In the genomic region with DNA sequence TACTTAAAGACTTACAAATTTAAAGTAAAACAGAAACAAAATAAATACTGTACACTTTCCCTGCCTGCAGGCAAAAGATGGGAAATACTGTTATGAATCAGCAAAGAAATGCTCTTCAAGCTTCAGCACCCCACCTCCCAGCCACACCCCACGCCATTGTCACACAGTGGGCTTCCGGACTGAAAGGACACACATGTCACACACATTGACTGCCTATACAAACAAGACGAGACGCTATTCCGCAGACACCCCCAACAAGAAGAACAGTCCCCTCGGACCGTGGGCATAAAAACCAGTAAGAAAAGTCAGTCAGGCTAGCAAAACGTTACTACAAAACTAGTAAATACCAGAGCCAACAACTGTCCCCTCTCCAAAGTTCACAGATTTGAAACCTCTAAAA, we compare ENCODE assay signal across 8 cellular contexts. TPM values are rescaled to one million over a fixed set of nuclear protein-coding genes. Genes with fewer than 3 reads are reported as not detected.
DNase-seq lines count a peak whose midpoint lies in the region; ATAC-seq lines count a peak whose summit lies in the region.

No MANE protein-coding gene starts in this region.

- no peak overlapping the region for H3K27ac ChIP-seq in SJCRH30

- H3K9me3 Mint-ChIP-seq in IgD-negative memory B cell, result no peaks in the 10 kb centered on the region

- no peaks in the 10 kb centered on the region for H3K36me3 ChIP-seq in HAP-1 (replicated peaks)
- no peaks in the 10 kb centered on the region for H3K36me3 ChIP-seq in SJCRH30

- H3K4me1 Mint-ChIP-seq in IgD-negative memory B cell, result peaks cover 34 to 35% (median 34%) of the 10 kb centered on the region in 3 donors

- H3K4me1 ChIP-seq in HAP-1 (no peaks in the 10 kb centered on the region), SJCRH30 (no peaks in the 10 kb centered on the region)

- H3K4me3 ChIP-seq in HAP-1 (no peak overlapping the region), SJCRH30 (no peak overlapping the region)

- DNase-seq in dermis blood vessel endothelial cell, result peak; percentile 31
- DNase-seq in HAP-1 (ENCODE audit: low spot score in 2 of 2), result no peak
- no peak for DNase-seq in SJCRH30
- no peak for DNase-seq in NCI-H2171 (lab: John Stamatoyannopoulos, UW)
- DNase-seq in hippocampal formation (lab: John Stamatoyannopoulos, UW), result no peak

- H3K27ac Mint-ChIP-seq in IgD-negative memory B cell, result peak overlapping the region; percentile 18 to 86 (median 30)

- H3K27me3 ChIP-seq in HAP-1 (ENCODE audit: low read depth), result no peaks in the 10 kb centered on the region
- no peaks in the 10 kb centered on the region for H3K27me3 ChIP-seq in SJCRH30

- ATAC-seq in GM18508 (IDR thresholded peaks at IDR 0.05; ENCODE audit: insufficient read depth, unreplicated experiment) (peak; percentile 93), GM21528 (IDR thresholded peaks at IDR 0.05; ENCODE audit: low FRiP score, unreplicated experiment) (peak; percentile 83)

- H3K27me3 Mint-ChIP-seq in IgD-negative memory B cell, result no peaks in the 10 kb centered on the region

- no peaks in the 10 kb centered on the region for H3K9me3 ChIP-seq in HAP-1
- no peaks in the 10 kb centered on the region for H3K9me3 ChIP-seq in SJCRH30 (replicated peaks)

- H3K36me3 Mint-ChIP-seq in IgD-negative memory B cell, result no peaks in the 10 kb centered on the region

- in situ Hi-C loops in HAP-1 (cut with MboI; ENCODE audit: low sequenced_read_pairs), result no loop called here

- peak overlapping the region; percentile 3 to 92 (median 24) for H3K4me3 Mint-ChIP-seq in IgD-negative memory B cell

RNA-seq across cellular contexts. Expression of gene PARP12, which starts 22.2 kb away (rescaled TPM):
- 30.8 TPM for polyA plus RNA-seq in IgD-negative memory B cell
- 98.3 and 107 TPM in 2 replicates for total RNA-seq in dermis blood vessel endothelial cell
- total RNA-seq in SJCRH30 (2014; rRNA removed; shearing (Covaris generic)), result not detected in 2 replicates

Comparison
In these comparisons a context has a peak if more than half of its experiments do, and no peak if none do; other contexts are left out.
1. RNA of gene PARP12, which starts 22.2 kb away (total RNA-seq): 98.3 to 107 TPM in dermis blood vessel endothelial cell; not detected in SJCRH30; every median in the first group is over 10 times any median in the second.